ENCODE assay signal across 24 cellular contexts in the genomic region with DNA sequence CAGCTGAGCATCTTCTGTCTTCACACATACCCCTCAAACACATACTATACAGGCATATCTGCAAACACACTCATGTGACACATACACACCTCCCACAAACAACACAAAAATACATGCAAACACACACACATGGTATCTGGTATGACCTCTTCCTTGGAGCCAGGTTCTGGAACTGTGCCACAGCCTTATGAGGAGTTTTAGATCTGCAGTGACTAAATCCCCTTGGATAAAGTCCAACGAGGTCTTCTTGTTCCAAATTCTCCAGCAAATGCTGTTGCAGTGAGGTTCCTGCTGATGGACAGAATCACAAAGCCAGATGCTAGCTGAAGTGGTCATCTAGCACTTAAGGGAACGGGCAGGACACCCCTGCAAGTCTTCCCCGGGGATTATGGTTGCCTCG. TPM values are rescaled to one million over a fixed set of nuclear protein-coding genes. Genes with fewer than 3 reads are reported as not detected.
DNase-seq lines count a peak whose midpoint lies in the region; ATAC-seq and TF ChIP-seq lines count a peak whose summit lies in the region.
"Had no signal": no experiment of that assay in that cellular context is flagged by ENCODE, and none has a peak within 500 bp of the region (broad histone marks: within the 10 kb centered on the region; RNA-seq: fewer than 3 reads in every experiment).

No MANE protein-coding gene starts in this region.

- peak; percentile 36 for DNase-seq in DMS 273 (lab: John Stamatoyannopoulos, UW; ENCODE audit: unreplicated experiment)
- no peak for DNase-seq in DMS 273 treated with DMSO at 0.1 percent for 48 hours (lab: John Stamatoyannopoulos, UW)
- DNase-seq in SK-N-SH, result no peak
- peak; percentile 66 to 84 for DNase-seq in fibroblast of lung (ENCODE audit: low read depth in 2 of 2)
- DNase-seq in retinal pigment epithelial cell (ENCODE audit: low read depth), result peak; percentile 94
- no peak for DNase-seq in esophagus muscularis mucosa (ENCODE audit: extremely low spot score)
- no peak for DNase-seq in stimulated activated effector memory CD8-positive, alpha-beta T cell treated with anti-CD3 and anti-CD28 coated beads, Interleukin-12 subunit alpha, Interleukin-12 subunit beta, amount 100 ng/mL, for 72 hours (ENCODE audit: low spot score in 2 of 2)
- no peak for DNase-seq in mesenteric fat pad (ENCODE audit: low spot score)
- DNase-seq: activated CD4-positive, alpha-beta memory T cell treated with anti-CD3 and anti-CD28 coated beads, Interleukin-2, amount 10 ng/mL, durations not matched to agents 7 days and 5 days; activated naive CD8-positive, alpha-beta T cell treated with anti-CD3 and anti-CD28 coated beads for 36 hours; activated T-cell treated with anti-CD3 and anti-CD28 coated beads, Interleukin-2, amount 50 U/mL, for 48 hours; cerebellar nuclear complex; H7; natural killer cell; NCI-H1436 treated with DMSO at 0.1 percent for 48 hours; SHP77; stimulated activated naive B cell treated with anti-CD40 and anti-IgM and Interleukin-4, amounts not matched to agents 10 μg/mL and 1 μg/mL and 100 μg/mL, for 72 hours; trophoblast cell; WERI-Rb-1 had no signal

- H3K9ac ChIP-seq in SK-N-SH (no peak overlapping the region), fibroblast of lung (ENCODE audit: insufficient read depth, low read length) (no peak overlapping the region)
- H3K9ac ChIP-seq: BLaER1 had no signal

- no peak for TF ChIP-seq POLR2A in esophagus muscularis mucosa (IDR thresholded peaks at IDR 0.05; ENCODE audit: low read depth)

- POLR2A ChIA-PET in SK-N-SH (lab: Yijun Ruan, JAX), result no interaction called here

- H4K20me1 ChIP-seq in SK-N-SH (ENCODE audit: insufficient read depth) (no peaks in the 10 kb centered on the region), fibroblast of lung (ENCODE audit: control insufficient read depth, extremely low read depth, insufficient read depth, low read length) (no peaks in the 10 kb centered on the region)
- H4K20me1 ChIP-seq: BLaER1 had no signal

- H3K4me1 ChIP-seq in SK-N-SH (ENCODE audit: control insufficient read depth in 1 of 2, insufficient read depth in 2 of 2, low read depth in 1 of 2, low read length in 1 of 2) (peaks cover 0 to 12% of the 10 kb centered on the region in 2 experiments; a peak in 1 of 4 replicates), fibroblast of lung (ENCODE audit: control insufficient read depth, extremely low read depth, insufficient read depth, low read length) (no peaks in the 10 kb centered on the region), esophagus muscularis mucosa (peaks cover 0 to 26% (median 5%) of the 10 kb centered on the region in 4 donors)
- H3K4me1 ChIP-seq: BLaER1 had no signal

- WGBS in SK-N-SH (ENCODE audit: low lambda C conversion rate), result 58% methylated on average over 4 of the region's 4 CpGs
- 61% methylated on average over 2 of the region's 4 CpGs for WGBS in esophagus muscularis mucosa

- no peaks in the 10 kb centered on the region for H3K36me3 Mint-ChIP-seq in stimulated activated effector memory CD8-positive, alpha-beta T cell treated with anti-CD3 and anti-CD28 coated beads, Interleukin-12 subunit alpha, Interleukin-12 subunit beta, amount 100 ng/mL, for 72 hours
- H3K36me3 Mint-ChIP-seq: activated naive CD8-positive, alpha-beta T cell treated with anti-CD3 and anti-CD28 coated beads for 36 hours; memory B cell; natural killer cell; stimulated activated naive B cell treated with anti-CD40 and anti-IgM and Interleukin-4, amounts not matched to agents 10 μg/mL and 1 μg/mL and 100 μg/mL, for 72 hours had no signal

- H3K4me1 Mint-ChIP-seq in stimulated activated effector memory CD8-positive, alpha-beta T cell treated with anti-CD3 and anti-CD28 coated beads, Interleukin-12 subunit alpha, Interleukin-12 subunit beta, amount 100 ng/mL, for 72 hours, result peaks cover 3% of the 10 kb centered on the region
- H3K4me1 Mint-ChIP-seq: activated CD4-positive, alpha-beta memory T cell treated with anti-CD3 and anti-CD28 coated beads, Interleukin-2, amount 10 ng/mL, durations not matched to agents 7 days and 5 days; memory B cell had no signal

- H2AFZ ChIP-seq in SK-N-SH (ENCODE audit: low read depth) (no peak overlapping the region), fibroblast of lung (ENCODE audit: low read length) (no peak overlapping the region)

- H3K27ac ChIP-seq in SK-N-SH (ENCODE audit: low read depth in 2 of 2, low read length in 1 of 2), result no peak overlapping the region
- H3K27ac ChIP-seq in fibroblast of lung (ENCODE audit: insufficient read depth, low read length), result peak overlapping the region; percentile 37
- no peak overlapping the region for H3K27ac ChIP-seq in esophagus muscularis mucosa (replicated peaks in 1 of 4)
- H3K27ac ChIP-seq: 22Rv1, BLaER1, WERI-Rb-1 had no signal

- H3K9me2 ChIP-seq in SK-N-SH, result no peaks in the 10 kb centered on the region

- H3K9me3 Mint-ChIP-seq in stimulated activated effector memory CD8-positive, alpha-beta T cell treated with anti-CD3 and anti-CD28 coated beads, Interleukin-12 subunit alpha, Interleukin-12 subunit beta, amount 100 ng/mL, for 72 hours, result no peaks in the 10 kb centered on the region
- H3K9me3 Mint-ChIP-seq: activated CD4-positive, alpha-beta memory T cell treated with anti-CD3 and anti-CD28 coated beads, Interleukin-2, amount 10 ng/mL, durations not matched to agents 7 days and 5 days; activated naive CD8-positive, alpha-beta T cell treated with anti-CD3 and anti-CD28 coated beads for 36 hours; memory B cell; natural killer cell; stimulated activated naive B cell treated with anti-CD40 and anti-IgM and Interleukin-4, amounts not matched to agents 10 μg/mL and 1 μg/mL and 100 μg/mL, for 72 hours had no signal

- H3K27ac Mint-ChIP-seq in stimulated activated effector memory CD8-positive, alpha-beta T cell treated with anti-CD3 and anti-CD28 coated beads, Interleukin-12 subunit alpha, Interleukin-12 subunit beta, amount 100 ng/mL, for 72 hours, result no peak overlapping the region
- H3K27ac Mint-ChIP-seq: activated CD4-positive, alpha-beta memory T cell treated with anti-CD3 and anti-CD28 coated beads, Interleukin-2, amount 10 ng/mL, durations not matched to agents 7 days and 5 days; activated naive CD8-positive, alpha-beta T cell treated with anti-CD3 and anti-CD28 coated beads for 36 hours; memory B cell; natural killer cell; stimulated activated naive B cell treated with anti-CD40 and anti-IgM and Interleukin-4, amounts not matched to agents 10 μg/mL and 1 μg/mL and 100 μg/mL, for 72 hours had no signal

- H3F3A ChIP-seq in SK-N-SH (replicated peaks; ENCODE audit: insufficient read depth), result no peaks in the 10 kb centered on the region

- TF ChIP-seq EP300 in SK-N-SH (IDR thresholded peaks at IDR 0.05; ENCODE audit: borderline replicate concordance in 1 of 2, low read depth in 1 of 2, low read length in 1 of 2), result no peak
- TF ChIP-seq EP300 in esophagus muscularis mucosa (IDR thresholded peaks at IDR 0.05), result no peak

- no peak overlapping the region for H3K4me3 Mint-ChIP-seq in stimulated activated effector memory CD8-positive, alpha-beta T cell treated with anti-CD3 and anti-CD28 coated beads, Interleukin-12 subunit alpha, Interleukin-12 subunit beta, amount 100 ng/mL, for 72 hours
- H3K4me3 Mint-ChIP-seq: activated CD4-positive, alpha-beta memory T cell treated with anti-CD3 and anti-CD28 coated beads, Interleukin-2, amount 10 ng/mL, durations not matched to agents 7 days and 5 days; activated naive CD8-positive, alpha-beta T cell treated with anti-CD3 and anti-CD28 coated beads for 36 hours; memory B cell; natural killer cell; stimulated activated naive B cell treated with anti-CD40 and anti-IgM and Interleukin-4, amounts not matched to agents 10 μg/mL and 1 μg/mL and 100 μg/mL, for 72 hours had no signal

- no peaks in the 10 kb centered on the region for H3K79me2 ChIP-seq in SK-N-SH (ENCODE audit: insufficient read depth)
- H3K79me2 ChIP-seq in fibroblast of lung (ENCODE audit: control insufficient read depth, insufficient read depth, low read length), result no peaks in the 10 kb centered on the region

- intact Hi-C loops in esophagus muscularis mucosa (cut with DNase I), result no loop called here

- H3K4me3 ChIP-seq in SK-N-SH (ENCODE audit: low read depth in 2 of 2, low read length in 1 of 2), result no peak overlapping the region
- H3K4me3 ChIP-seq in fibroblast of lung (replicated peaks in 1 of 4; ENCODE audit: control extremely low read depth in 1 of 4, insufficient read depth in 1 of 4, low read depth in 3 of 4, low read length in 4 of 4), result no peak overlapping the region
- H3K4me3 ChIP-seq in retinal pigment epithelial cell (ENCODE audit: low read length), result no peak overlapping the region
- H3K4me3 ChIP-seq in esophagus muscularis mucosa, result no peak overlapping the region
- H3K4me3 ChIP-seq: BLaER1 had no signal

- H3K4me2 ChIP-seq in SK-N-SH (no peak overlapping the region), fibroblast of lung (ENCODE audit: extremely low read depth, insufficient read depth, low read length) (no peak overlapping the region)
- H3K4me2 ChIP-seq: BLaER1 had no signal

- H3K9me3 ChIP-seq in SK-N-SH (no peaks in the 10 kb centered on the region), fibroblast of lung (ENCODE audit: control insufficient read depth, insufficient read depth, low read depth, low read length) (no peaks in the 10 kb centered on the region), esophagus muscularis mucosa (no peaks in the 10 kb centered on the region)
- H3K9me3 ChIP-seq: BLaER1 had no signal

- CTCF ChIA-PET in SK-N-SH (lab: Yijun Ruan, JAX), result interaction anchor here (1.1 to 6.3 kb wide), 3 partner anchors 14 to 717 kb away, joined by 3 to 74 read pairs (median 3); no protein-coding TSS in a partner anchor

- TF ChIP-seq CTCF in SK-N-SH (IDR thresholded peaks at IDR 0.05), result no peak
- TF ChIP-seq CTCF in fibroblast of lung (conservative IDR thresholded peaks at IDR 0.05 in 1 of 2, IDR thresholded peaks at IDR 0.05 in 1 of 2; ENCODE audit: low read depth in 1 of 2, low read length in 2 of 2), result no peak
- no peak for TF ChIP-seq CTCF in retinal pigment epithelial cell (conservative IDR thresholded peaks at IDR 0.05; ENCODE audit: low read depth, low read length)
- TF ChIP-seq CTCF in esophagus muscularis mucosa (IDR thresholded peaks at IDR 0.05), result no peak

- no peak for ATAC-seq in stimulated activated effector memory CD8-positive, alpha-beta T cell treated with anti-CD3 and anti-CD28 coated beads, Interleukin-12 subunit alpha, Interleukin-12 subunit beta, amount 100 ng/mL, for 72 hours
- ATAC-seq: stimulated activated naive B cell treated with anti-CD40 and anti-IgM and Interleukin-4, amounts not matched to agents 10 μg/mL and 1 μg/mL and 100 μg/mL, for 72 hours had no signal

- TF ChIP-seq RAD21 in SK-N-SH (IDR thresholded peaks at IDR 0.05; ENCODE audit: low read length), result no peak

- no peaks in the 10 kb centered on the region for H3K36me3 ChIP-seq in SK-N-SH (replicated peaks in 1 of 2; ENCODE audit: control insufficient read depth in 1 of 2, insufficient read depth in 2 of 2, low read length in 1 of 2)
- H3K36me3 ChIP-seq in fibroblast of lung (ENCODE audit: control insufficient read depth, insufficient read depth, low read length), result no peaks in the 10 kb centered on the region
- H3K36me3 ChIP-seq in esophagus muscularis mucosa, result no peaks in the 10 kb centered on the region
- H3K36me3 ChIP-seq: BLaER1, WERI-Rb-1 had no signal

- H3K27me3 ChIP-seq in SK-N-SH (ENCODE audit: insufficient read depth) (no peaks in the 10 kb centered on the region; the same call in 1 of the 2 replicates), fibroblast of lung (ENCODE audit: control insufficient read depth, insufficient read depth, low read length) (peaks cover 7% of the 10 kb centered on the region), esophagus muscularis mucosa (peaks cover 0 to 3% (median 0%) of the 10 kb centered on the region in 4 donors)
- H3K27me3 ChIP-seq: BLaER1 had no signal

RNA-seq across cellular contexts. Expression of gene DAPL1, which starts 54.5 kb away (rescaled TPM):
- polyA plus RNA-seq in SK-N-SH (2012; rRNA removed) (not detected in 2 replicates), fibroblast of lung (not detected in 2 replicates)
- 0.08 TPM in 1 of 2 replicates, not detected in the other for polyA plus RNA-seq in SK-N-SH (2012; cell fraction: cytosol; rRNA removed)
- polyA plus RNA-seq in SK-N-SH (2012; cell fraction: nucleus; rRNA removed), result not detected in 2 replicates
- total RNA-seq in fibroblast of lung (not detected in 2 replicates), esophagus muscularis mucosa (not detected), mesenteric fat pad (not detected)
- polyA plus RNA-seq in fibroblast of lung (2012), result not detected in 2 replicates
- polyA minus RNA-seq in fibroblast of lung (ENCODE audit: low replicate concordance), result not detected in 2 replicates
- total RNA-seq: activated CD4-positive, alpha-beta memory T cell treated with anti-CD3 and anti-CD28 coated beads, Interleukin-2, amount 10 ng/mL, durations not matched to agents 7 days and 5 days; activated naive CD8-positive, alpha-beta T cell treated with anti-CD3 and anti-CD28 coated beads for 36 hours; H7; natural killer cell; posterior vena cava; T-helper 1 cell treated with Interleukin-12 subunit alpha and Interleukin-12 subunit beta and Interleukin-4 antibody, amounts not matched to agents 30 ng/mL and 1 ng/mL, for 36 hours had no signal

Comparison
In these comparisons a context has a peak if more than half of its experiments do, and no peak if none do; other contexts are left out.
1. DNase-seq: peak in DMS 273 (single experiment), fibroblast of lung (2 of 2) and retinal pigment epithelial cell (single experiment); none in DMS 273 treated with DMSO at 0.1 percent for 48 hours (single experiment), SK-N-SH (single experiment), esophagus muscularis mucosa (single experiment), stimulated activated effector memory CD8-positive, alpha-beta T cell treated with anti-CD3 and anti-CD28 coated beads, Interleukin-12 subunit alpha, Interleukin-12 subunit beta, amount 100 ng/mL, for 72 hours (0 of 2) and mesenteric fat pad (single experiment).